ENCODE assay signal across 8 cellular contexts in the genomic region with DNA sequence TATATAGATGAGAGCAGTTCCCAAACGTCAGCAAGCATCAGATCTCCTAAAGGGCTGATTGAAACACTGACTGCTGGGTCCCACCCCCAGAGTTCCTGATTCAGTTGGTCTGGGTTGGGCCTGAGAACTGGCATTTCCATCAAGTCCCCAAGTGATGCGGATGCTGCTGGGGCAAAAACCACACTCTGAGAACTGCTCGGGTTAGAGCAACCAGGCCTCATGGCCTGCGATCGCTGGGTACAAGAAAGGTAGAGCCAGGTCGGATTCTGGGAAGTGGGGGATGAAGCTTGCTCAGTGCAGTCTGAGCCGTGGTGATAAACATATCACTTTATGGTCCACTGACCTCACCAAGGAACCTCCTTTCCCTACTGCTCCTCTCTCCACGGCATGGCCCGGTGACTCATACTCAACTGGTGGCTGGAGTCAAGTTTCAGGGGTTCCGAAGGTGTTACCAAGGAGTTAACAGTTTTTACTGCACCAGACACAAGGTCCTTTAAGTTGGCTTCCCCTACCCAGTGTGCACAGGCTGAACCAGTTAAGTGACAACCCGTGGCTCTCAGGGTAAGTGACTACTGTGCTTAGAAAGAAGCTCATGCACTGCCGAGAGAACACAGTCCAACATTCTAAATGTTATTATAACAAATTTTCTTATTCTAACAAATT.
A peak's percentile ranks its signal among the peaks of the same experiment; 100 is the strongest.
DNase-seq lines count a peak whose midpoint lies in the region; ATAC-seq and TF ChIP-seq lines count a peak whose summit lies in the region.

No MANE protein-coding gene starts in this region.

- 42% methylated on average over 12 of the region's 12 CpGs for WGBS in smooth muscle cell (ENCODE audit: low lambda C conversion rate)

- H2AFZ ChIP-seq in fibroblast of lung (ENCODE audit: low read length) (no peak overlapping the region), smooth muscle cell (ENCODE audit: low read depth) (no peak overlapping the region)

- H3K4me3 ChIP-seq in fibroblast of lung (replicated peaks in 1 of 4; ENCODE audit: control extremely low read depth in 1 of 4, insufficient read depth in 1 of 4, low read depth in 3 of 4, low read length in 4 of 4) (no peak overlapping the region), smooth muscle cell (no peak overlapping the region)

- DNase-seq in stimulated activated CD4-positive, alpha-beta T cell treated with anti-CD3 and anti-CD28 coated beads, Interleukin-15, amount 100 ng/mL, for 24 hours, result peak; percentile 51
- no peak for DNase-seq in stimulated activated CD4-positive, alpha-beta T cell treated with anti-CD3 and anti-CD28 coated beads, Interleukin-12 subunit alpha, Interleukin-12 subunit beta, amount 100 ng/mL, for 4 hours
- DNase-seq in RPMI8226 (peak; percentile 4), fibroblast of lung (ENCODE audit: low read depth in 2 of 2) (peak; percentile 85 to 90), smooth muscle cell (lab: John Stamatoyannopoulos, UW; ENCODE audit: unreplicated experiment) (no peak), foreskin melanocyte (no peak), NCI-H774 (lab: John Stamatoyannopoulos, UW) (no peak)

- H3K27ac ChIP-seq in fibroblast of lung (ENCODE audit: insufficient read depth, low read length), result peak overlapping the region; percentile 38
- H3K27ac ChIP-seq in smooth muscle cell (ENCODE audit: low read depth), result peak overlapping the region; percentile 49

- peaks cover 12% of the 10 kb centered on the region for H3F3A ChIP-seq in smooth muscle cell (ENCODE audit: low read depth)

- H3K4me2 ChIP-seq in fibroblast of lung (ENCODE audit: extremely low read depth, insufficient read depth, low read length) (peak overlapping the region; percentile 0), smooth muscle cell (peak overlapping the region; percentile 51)

- H3K27me3 ChIP-seq in fibroblast of lung (ENCODE audit: control insufficient read depth, insufficient read depth, low read length), result no peaks in the 10 kb centered on the region
- H3K27me3 ChIP-seq in smooth muscle cell (ENCODE audit: low read depth), result no peaks in the 10 kb centered on the region

- no peak for ATAC-seq in GM18511 (IDR thresholded peaks at IDR 0.05; ENCODE audit: unreplicated experiment)

- peaks cover 26% of the 10 kb centered on the region for H3K4me1 ChIP-seq in fibroblast of lung (ENCODE audit: control insufficient read depth, extremely low read depth, insufficient read depth, low read length)
- H3K4me1 ChIP-seq in smooth muscle cell (ENCODE audit: low read depth), result peaks cover 31% of the 10 kb centered on the region

- no peaks in the 10 kb centered on the region for H3K9me3 ChIP-seq in fibroblast of lung (ENCODE audit: control insufficient read depth, insufficient read depth, low read depth, low read length)
- H3K9me3 ChIP-seq in smooth muscle cell (replicated peaks; ENCODE audit: low read depth), result no peaks in the 10 kb centered on the region

- H3K79me2 ChIP-seq in fibroblast of lung (ENCODE audit: control insufficient read depth, insufficient read depth, low read length), result no peaks in the 10 kb centered on the region
- no peaks in the 10 kb centered on the region for H3K79me2 ChIP-seq in smooth muscle cell (ENCODE audit: low read depth)

- TF ChIP-seq CTCF in fibroblast of lung (conservative IDR thresholded peaks at IDR 0.05 in 1 of 2, IDR thresholded peaks at IDR 0.05 in 1 of 2; ENCODE audit: low read depth in 1 of 2, low read length in 2 of 2), result no peak
- no peak for TF ChIP-seq CTCF in smooth muscle cell (IDR thresholded peaks at IDR 0.05; ENCODE audit: borderline replicate concordance, insufficient read depth, poor library complexity, severe bottlenecking)

- H3K36me3 ChIP-seq in fibroblast of lung (ENCODE audit: control insufficient read depth, insufficient read depth, low read length) (peaks cover 3% of the 10 kb centered on the region), smooth muscle cell (ENCODE audit: low read depth) (no peaks in the 10 kb centered on the region)

- no peak overlapping the region for H3K9ac ChIP-seq in fibroblast of lung (ENCODE audit: insufficient read depth, low read length)
- no peak overlapping the region for H3K9ac ChIP-seq in smooth muscle cell (ENCODE audit: low read depth)

- H4K20me1 ChIP-seq in fibroblast of lung (ENCODE audit: control insufficient read depth, extremely low read depth, insufficient read depth, low read length) (no peaks in the 10 kb centered on the region), smooth muscle cell (ENCODE audit: low read depth) (no peaks in the 10 kb centered on the region)

Comparison
In these comparisons a context has a peak if more than half of its experiments do, and no peak if none do; other contexts are left out.
1. DNase-seq: peak in stimulated activated CD4-positive, alpha-beta T cell treated with anti-CD3 and anti-CD28 coated beads, Interleukin-15, amount 100 ng/mL, for 24 hours (single experiment), RPMI8226 (single experiment) and fibroblast of lung (2 of 2); none in stimulated activated CD4-positive, alpha-beta T cell treated with anti-CD3 and anti-CD28 coated beads, Interleukin-12 subunit alpha, Interleukin-12 subunit beta, amount 100 ng/mL, for 4 hours (single experiment), smooth muscle cell (single experiment), foreskin melanocyte (single experiment) and NCI-H774 (single experiment).